Comparison of ENCODE assay signal across 1 cellular context in genomic region chr11:3981084-3981633, GRCh38.
A peak's percentile ranks its signal among the peaks of the same experiment; 100 is the strongest.
TF ChIP-seq lines count a peak whose summit lies in the region.

No MANE protein-coding gene starts in this region.

TF ChIP-seq in IMR-90, 13 proteins besides CTCF, POLR2A, EP300 and RAD21:
- TF ChIP-seq USF2 (IDR thresholded peaks at IDR 0.05; ENCODE audit: low read depth, low read length) (no peak), MAFK (IDR thresholded peaks at IDR 0.05; ENCODE audit: low read depth, low read length) (peak; percentile 87), MXI1 (IDR thresholded peaks at IDR 0.05; ENCODE audit: borderline replicate concordance, low read depth, low read length) (no peak)
